Comparison of ENCODE assay signal across 1 cellular context in the genomic region with DNA sequence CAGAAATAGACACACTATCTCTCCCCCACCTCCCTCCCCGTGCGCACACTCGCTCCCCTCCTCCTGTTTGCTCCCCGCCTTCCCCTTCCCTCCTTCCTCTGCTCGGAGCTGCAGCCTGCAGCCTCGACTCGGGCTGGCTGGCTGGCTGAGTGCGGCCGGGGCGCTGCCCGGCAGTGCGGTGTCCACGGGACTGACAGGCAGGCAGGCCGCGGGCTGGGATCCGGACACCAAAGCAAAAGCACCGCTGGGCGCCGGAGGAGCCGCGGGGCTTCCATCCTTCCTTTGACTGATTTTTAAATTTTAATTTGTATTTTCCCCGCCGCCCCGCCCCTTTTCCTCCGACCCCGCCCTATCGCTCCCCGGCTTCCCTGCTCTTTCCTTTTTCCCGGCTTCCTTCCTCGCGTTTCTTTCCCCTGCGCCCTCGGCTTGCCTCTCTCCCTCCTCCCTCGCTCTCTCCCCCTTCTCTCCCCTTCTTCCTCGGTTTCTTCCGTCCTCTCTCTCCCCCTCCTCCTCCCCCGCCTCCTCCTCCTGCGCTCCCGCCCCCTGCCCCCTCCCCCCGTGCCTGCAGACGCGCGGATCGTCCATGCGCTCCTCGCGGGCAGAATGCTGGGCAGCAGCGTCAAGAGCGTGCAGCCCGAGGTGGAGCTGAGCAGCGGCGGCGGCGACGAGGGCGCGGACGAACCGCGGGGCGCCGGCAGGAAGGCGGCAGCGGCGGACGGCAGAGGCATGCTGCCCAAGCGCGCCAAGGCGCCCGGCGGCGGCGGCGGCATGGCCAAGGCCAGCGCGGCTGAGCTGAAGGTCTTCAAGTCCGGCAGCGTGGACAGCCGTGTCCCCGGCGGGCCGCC.
TF ChIP-seq lines count a peak whose summit lies in the region.

No MANE protein-coding gene starts in this region.

TF ChIP-seq in K562, 482 proteins besides CTCF, POLR2A, EP300 and RAD21 (continued from another document and continues in another):
- TF ChIP-seq, protein P1, sequence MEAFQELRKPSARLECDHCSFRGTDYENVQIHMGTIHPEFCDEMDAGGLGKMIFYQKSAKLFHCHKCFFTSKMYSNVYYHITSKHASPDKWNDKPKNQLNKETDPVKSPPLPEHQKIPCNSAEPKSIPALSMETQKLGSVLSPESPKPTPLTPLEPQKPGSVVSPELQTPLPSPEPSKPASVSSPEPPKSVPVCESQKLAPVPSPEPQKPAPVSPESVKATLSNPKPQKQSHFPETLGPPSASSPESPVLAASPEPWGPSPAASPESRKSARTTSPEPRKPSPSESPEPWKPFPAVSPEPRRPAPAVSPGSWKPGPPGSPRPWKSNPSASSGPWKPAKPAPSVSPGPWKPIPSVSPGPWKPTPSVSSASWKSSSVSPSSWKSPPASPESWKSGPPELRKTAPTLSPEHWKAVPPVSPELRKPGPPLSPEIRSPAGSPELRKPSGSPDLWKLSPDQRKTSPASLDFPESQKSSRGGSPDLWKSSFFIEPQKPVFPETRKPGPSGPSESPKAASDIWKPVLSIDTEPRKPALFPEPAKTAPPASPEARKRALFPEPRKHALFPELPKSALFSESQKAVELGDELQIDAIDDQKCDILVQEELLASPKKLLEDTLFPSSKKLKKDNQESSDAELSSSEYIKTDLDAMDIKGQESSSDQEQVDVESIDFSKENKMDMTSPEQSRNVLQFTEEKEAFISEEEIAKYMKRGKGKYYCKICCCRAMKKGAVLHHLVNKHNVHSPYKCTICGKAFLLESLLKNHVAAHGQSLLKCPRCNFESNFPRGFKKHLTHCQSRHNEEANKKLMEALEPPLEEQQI (IDR thresholded peaks at IDR 0.05), result no peak
- no peak for TF ChIP-seq NFE2L1 (tag; IDR thresholded peaks at IDR 0.05; ENCODE audit: borderline replicate concordance, low read depth)
- TF ChIP-seq NRF1 (conservative IDR thresholded peaks at IDR 0.05 in 1 of 2, IDR thresholded peaks at IDR 0.05 in 1 of 2), result peak; percentile 68 to 72
- TF ChIP-seq ZNF134 (CRISPR knock-in tag; conservative IDR thresholded peaks at IDR 0.05), result no peak
- TF ChIP-seq ESRRA (IDR thresholded peaks at IDR 0.05; ENCODE audit: borderline replicate concordance, low read depth), result no peak
- TF ChIP-seq, protein P2, sequence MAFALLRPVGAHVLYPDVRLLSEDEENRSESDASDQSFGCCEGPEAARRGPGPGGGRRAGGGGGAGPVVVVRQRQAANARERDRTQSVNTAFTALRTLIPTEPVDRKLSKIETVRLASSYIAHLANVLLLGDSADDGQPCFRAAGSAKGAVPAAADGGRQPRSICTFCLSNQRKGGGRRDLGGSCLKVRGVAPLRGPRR (CRISPR knock-in tag; IDR thresholded peaks at IDR 0.05), result no peak
- no peak for TF ChIP-seq POU5F1 (IDR thresholded peaks at IDR 0.05; ENCODE audit: borderline replicate concordance, low read depth, low read length, partially characterized antibody)
- TF ChIP-seq ZC3H4 (CRISPR knock-in tag; IDR thresholded peaks at IDR 0.05; ENCODE audit: borderline replicate concordance), result no peak
- TF ChIP-seq RNF2 (IDR thresholded peaks at IDR 0.05), result no peak; the same call in 1 of the 2 replicates
- TF ChIP-seq ZNF695 (CRISPR knock-in tag; IDR thresholded peaks at IDR 0.05), result no peak
- TF ChIP-seq, protein P3, sequence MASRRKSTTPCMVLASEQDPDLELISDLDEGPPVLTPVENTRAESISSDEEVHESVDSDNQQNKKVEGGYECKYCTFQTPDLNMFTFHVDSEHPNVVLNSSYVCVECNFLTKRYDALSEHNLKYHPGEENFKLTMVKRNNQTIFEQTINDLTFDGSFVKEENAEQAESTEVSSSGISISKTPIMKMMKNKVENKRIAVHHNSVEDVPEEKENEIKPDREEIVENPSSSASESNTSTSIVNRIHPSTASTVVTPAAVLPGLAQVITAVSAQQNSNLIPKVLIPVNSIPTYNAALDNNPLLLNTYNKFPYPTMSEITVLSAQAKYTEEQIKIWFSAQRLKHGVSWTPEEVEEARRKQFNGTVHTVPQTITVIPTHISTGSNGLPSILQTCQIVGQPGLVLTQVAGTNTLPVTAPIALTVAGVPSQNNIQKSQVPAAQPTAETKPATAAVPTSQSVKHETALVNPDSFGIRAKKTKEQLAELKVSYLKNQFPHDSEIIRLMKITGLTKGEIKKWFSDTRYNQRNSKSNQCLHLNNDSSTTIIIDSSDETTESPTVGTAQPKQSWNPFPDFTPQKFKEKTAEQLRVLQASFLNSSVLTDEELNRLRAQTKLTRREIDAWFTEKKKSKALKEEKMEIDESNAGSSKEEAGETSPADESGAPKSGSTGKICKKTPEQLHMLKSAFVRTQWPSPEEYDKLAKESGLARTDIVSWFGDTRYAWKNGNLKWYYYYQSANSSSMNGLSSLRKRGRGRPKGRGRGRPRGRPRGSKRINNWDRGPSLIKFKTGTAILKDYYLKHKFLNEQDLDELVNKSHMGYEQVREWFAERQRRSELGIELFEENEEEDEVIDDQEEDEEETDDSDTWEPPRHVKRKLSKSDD (conservative IDR thresholded peaks at IDR 0.05; ENCODE audit: low read length), result no peak
- peak in 1 of 2 experiments; percentile 53; a peak in 1 of 4 replicates for TF ChIP-seq RCOR1 (IDR thresholded peaks at IDR 0.05; ENCODE audit: borderline replicate concordance in 1 of 2, low read depth in 2 of 2, low read length in 2 of 2)
- TF ChIP-seq SREBF2 (CRISPR knock-in tag; IDR thresholded peaks at IDR 0.05), result no peak
- TF ChIP-seq, protein P4, sequence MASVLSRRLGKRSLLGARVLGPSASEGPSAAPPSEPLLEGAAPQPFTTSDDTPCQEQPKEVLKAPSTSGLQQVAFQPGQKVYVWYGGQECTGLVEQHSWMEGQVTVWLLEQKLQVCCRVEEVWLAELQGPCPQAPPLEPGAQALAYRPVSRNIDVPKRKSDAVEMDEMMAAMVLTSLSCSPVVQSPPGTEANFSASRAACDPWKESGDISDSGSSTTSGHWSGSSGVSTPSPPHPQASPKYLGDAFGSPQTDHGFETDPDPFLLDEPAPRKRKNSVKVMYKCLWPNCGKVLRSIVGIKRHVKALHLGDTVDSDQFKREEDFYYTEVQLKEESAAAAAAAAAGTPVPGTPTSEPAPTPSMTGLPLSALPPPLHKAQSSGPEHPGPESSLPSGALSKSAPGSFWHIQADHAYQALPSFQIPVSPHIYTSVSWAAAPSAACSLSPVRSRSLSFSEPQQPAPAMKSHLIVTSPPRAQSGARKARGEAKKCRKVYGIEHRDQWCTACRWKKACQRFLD (CRISPR knock-in tag; IDR thresholded peaks at IDR 0.05), result no peak
- TF ChIP-seq CEBPG (CRISPR knock-in tag; IDR thresholded peaks at IDR 0.05), result no peak
- no peak for TF ChIP-seq CEBPG (tag; conservative IDR thresholded peaks at IDR 0.05 in 1 of 2, IDR thresholded peaks at IDR 0.05 in 1 of 2)
- TF ChIP-seq ZNF282 (CRISPR knock-in tag; IDR thresholded peaks at IDR 0.05), result no peak
- TF ChIP-seq ETV6 (IDR thresholded peaks at IDR 0.05; ENCODE audit: borderline replicate concordance in 1 of 2, low read depth in 2 of 2, low read length in 1 of 2), result no peak
- TF ChIP-seq ETV6 (CRISPR knock-in tag; IDR thresholded peaks at IDR 0.05; ENCODE audit: borderline replicate concordance), result no peak
- TF ChIP-seq NFATC3 (IDR thresholded peaks at IDR 0.05), result no peak
- TF ChIP-seq MXI1 (IDR thresholded peaks at IDR 0.05; ENCODE audit: low read depth, low read length), result no peak
- TF ChIP-seq, protein P5, sequence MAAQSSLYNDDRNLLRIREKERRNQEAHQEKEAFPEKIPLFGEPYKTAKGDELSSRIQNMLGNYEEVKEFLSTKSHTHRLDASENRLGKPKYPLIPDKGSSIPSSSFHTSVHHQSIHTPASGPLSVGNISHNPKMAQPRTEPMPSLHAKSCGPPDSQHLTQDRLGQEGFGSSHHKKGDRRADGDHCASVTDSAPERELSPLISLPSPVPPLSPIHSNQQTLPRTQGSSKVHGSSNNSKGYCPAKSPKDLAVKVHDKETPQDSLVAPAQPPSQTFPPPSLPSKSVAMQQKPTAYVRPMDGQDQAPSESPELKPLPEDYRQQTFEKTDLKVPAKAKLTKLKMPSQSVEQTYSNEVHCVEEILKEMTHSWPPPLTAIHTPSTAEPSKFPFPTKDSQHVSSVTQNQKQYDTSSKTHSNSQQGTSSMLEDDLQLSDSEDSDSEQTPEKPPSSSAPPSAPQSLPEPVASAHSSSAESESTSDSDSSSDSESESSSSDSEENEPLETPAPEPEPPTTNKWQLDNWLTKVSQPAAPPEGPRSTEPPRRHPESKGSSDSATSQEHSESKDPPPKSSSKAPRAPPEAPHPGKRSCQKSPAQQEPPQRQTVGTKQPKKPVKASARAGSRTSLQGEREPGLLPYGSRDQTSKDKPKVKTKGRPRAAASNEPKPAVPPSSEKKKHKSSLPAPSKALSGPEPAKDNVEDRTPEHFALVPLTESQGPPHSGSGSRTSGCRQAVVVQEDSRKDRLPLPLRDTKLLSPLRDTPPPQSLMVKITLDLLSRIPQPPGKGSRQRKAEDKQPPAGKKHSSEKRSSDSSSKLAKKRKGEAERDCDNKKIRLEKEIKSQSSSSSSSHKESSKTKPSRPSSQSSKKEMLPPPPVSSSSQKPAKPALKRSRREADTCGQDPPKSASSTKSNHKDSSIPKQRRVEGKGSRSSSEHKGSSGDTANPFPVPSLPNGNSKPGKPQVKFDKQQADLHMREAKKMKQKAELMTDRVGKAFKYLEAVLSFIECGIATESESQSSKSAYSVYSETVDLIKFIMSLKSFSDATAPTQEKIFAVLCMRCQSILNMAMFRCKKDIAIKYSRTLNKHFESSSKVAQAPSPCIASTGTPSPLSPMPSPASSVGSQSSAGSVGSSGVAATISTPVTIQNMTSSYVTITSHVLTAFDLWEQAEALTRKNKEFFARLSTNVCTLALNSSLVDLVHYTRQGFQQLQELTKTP (IDR thresholded peaks at IDR 0.05; ENCODE audit: low read depth in 1 of 2, partially characterized antibody in 2 of 2), result no peak
- no peak for TF ChIP-seq RUNX1 (IDR thresholded peaks at IDR 0.05; ENCODE audit: low read depth)
- TF ChIP-seq, protein P6, sequence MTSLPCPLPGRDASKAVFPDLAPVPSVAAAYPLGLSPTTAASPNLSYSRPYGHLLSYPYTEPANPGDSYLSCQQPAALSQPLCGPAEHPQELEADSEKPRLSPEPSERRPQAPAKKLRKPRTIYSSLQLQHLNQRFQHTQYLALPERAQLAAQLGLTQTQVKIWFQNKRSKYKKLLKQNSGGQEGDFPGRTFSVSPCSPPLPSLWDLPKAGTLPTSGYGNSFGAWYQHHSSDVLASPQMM (CRISPR knock-in tag; IDR thresholded peaks at IDR 0.05), result no peak
- no peak for TF ChIP-seq ZNF146 (CRISPR knock-in tag; IDR thresholded peaks at IDR 0.05; ENCODE audit: unreplicated experiment)
- TF ChIP-seq HDAC6 (IDR thresholded peaks at IDR 0.05; ENCODE audit: low read depth, low read length), result no peak
- TF ChIP-seq, protein P7, sequence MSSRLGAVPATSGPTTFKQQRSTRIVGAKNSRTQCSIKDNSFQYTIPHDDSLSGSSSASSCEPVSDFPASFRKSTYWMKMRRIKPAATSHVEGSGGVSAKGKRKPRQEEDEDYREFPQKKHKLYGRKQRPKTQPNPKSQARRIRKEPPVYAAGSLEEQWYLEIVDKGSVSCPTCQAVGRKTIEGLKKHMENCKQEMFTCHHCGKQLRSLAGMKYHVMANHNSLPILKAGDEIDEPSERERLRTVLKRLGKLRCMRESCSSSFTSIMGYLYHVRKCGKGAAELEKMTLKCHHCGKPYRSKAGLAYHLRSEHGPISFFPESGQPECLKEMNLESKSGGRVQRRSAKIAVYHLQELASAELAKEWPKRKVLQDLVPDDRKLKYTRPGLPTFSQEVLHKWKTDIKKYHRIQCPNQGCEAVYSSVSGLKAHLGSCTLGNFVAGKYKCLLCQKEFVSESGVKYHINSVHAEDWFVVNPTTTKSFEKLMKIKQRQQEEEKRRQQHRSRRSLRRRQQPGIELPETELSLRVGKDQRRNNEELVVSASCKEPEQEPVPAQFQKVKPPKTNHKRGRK (tag; IDR thresholded peaks at IDR 0.05), result peak; percentile 99
- TF ChIP-seq PYGO2 (tag; IDR thresholded peaks at IDR 0.05), result no peak
- TF ChIP-seq MTF1 (CRISPR knock-in tag; IDR thresholded peaks at IDR 0.05; ENCODE audit: borderline replicate concordance), result no peak
- no peak for TF ChIP-seq HMG20A (CRISPR knock-in tag; conservative IDR thresholded peaks at IDR 0.05)
- TF ChIP-seq ZNF384 (IDR thresholded peaks at IDR 0.05; ENCODE audit: low read depth, low read length), result no peak
- TF ChIP-seq POLR2G (IDR thresholded peaks at IDR 0.05; ENCODE audit: low read depth, low read length), result peak; percentile 75
- no peak for TF ChIP-seq PHTF2 (CRISPR knock-in tag; IDR thresholded peaks at IDR 0.05)
- no peak for TF ChIP-seq ZNF197 (CRISPR knock-in tag; IDR thresholded peaks at IDR 0.05; ENCODE audit: low read depth)
- TF ChIP-seq LCOR (CRISPR knock-in tag; IDR thresholded peaks at IDR 0.05), result no peak
- TF ChIP-seq, protein P8, sequence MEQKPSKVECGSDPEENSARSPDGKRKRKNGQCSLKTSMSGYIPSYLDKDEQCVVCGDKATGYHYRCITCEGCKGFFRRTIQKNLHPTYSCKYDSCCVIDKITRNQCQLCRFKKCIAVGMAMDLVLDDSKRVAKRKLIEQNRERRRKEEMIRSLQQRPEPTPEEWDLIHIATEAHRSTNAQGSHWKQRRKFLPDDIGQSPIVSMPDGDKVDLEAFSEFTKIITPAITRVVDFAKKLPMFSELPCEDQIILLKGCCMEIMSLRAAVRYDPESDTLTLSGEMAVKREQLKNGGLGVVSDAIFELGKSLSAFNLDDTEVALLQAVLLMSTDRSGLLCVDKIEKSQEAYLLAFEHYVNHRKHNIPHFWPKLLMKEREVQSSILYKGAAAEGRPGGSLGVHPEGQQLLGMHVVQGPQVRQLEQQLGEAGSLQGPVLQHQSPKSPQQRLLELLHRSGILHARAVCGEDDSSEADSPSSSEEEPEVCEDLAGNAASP (IDR thresholded peaks at IDR 0.05), result no peak
- TF ChIP-seq, protein P9, sequence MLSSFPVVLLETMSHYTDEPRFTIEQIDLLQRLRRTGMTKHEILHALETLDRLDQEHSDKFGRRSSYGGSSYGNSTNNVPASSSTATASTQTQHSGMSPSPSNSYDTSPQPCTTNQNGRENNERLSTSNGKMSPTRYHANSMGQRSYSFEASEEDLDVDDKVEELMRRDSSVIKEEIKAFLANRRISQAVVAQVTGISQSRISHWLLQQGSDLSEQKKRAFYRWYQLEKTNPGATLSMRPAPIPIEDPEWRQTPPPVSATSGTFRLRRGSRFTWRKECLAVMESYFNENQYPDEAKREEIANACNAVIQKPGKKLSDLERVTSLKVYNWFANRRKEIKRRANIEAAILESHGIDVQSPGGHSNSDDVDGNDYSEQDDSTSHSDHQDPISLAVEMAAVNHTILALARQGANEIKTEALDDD (IDR thresholded peaks at IDR 0.05), result no peak
- TF ChIP-seq BCOR (IDR thresholded peaks at IDR 0.05), result 0 out of 2 replicates have a peak, but pooled peaks have one; percentile 17
- no peak for TF ChIP-seq NCOA1 (IDR thresholded peaks at IDR 0.05; ENCODE audit: low read depth)
- TF ChIP-seq ATF7 (IDR thresholded peaks at IDR 0.05), result no peak
- TF ChIP-seq ILK (tag; IDR thresholded peaks at IDR 0.05; ENCODE audit: borderline replicate concordance, low read depth), result no peak
- no peak for TF ChIP-seq ELF2 (CRISPR knock-in tag; IDR thresholded peaks at IDR 0.05)
